30 cellular contexts compared by ENCODE assay signal in genomic region chr2:131054488-131054887, GRCh38.
"Had no signal": no experiment of that assay in that cellular context is flagged by ENCODE, and none has a peak within 500 bp of the region (broad histone marks: within the 10 kb centered on the region; RNA-seq: fewer than 3 reads in every experiment).

No MANE protein-coding gene starts in this region.

- H3K27me3 ChIP-seq: neural progenitor cell, ovary, right lobe of liver, spleen, suprapubic skin, testis, tibial artery, transverse colon, upper lobe of right lung, uterus had no signal

- H3K4me2 ChIP-seq: neural progenitor cell, smooth muscle cell had no signal

- H3K27ac Mint-ChIP-seq: nephron, neural progenitor cell, type B pancreatic cell had no signal

- H3K36me3 ChIP-seq: ovary, uterus had no signal

- H3K9me3 ChIP-seq: ovary, psoas muscle, right lobe of liver, spleen, suprapubic skin, testis, tibial artery, transverse colon, upper lobe of right lung, uterus had no signal

- H3K4me1 Mint-ChIP-seq: stimulated activated memory B cell treated with anti-CD40 and anti-IgM and Interleukin-4, amounts not matched to agents 10 μg/mL and 1 μg/mL and 100 μg/mL, for 72 hours had no signal

- DNase-seq: natural killer cell; occipital lobe; ovary; psoas muscle; right cardiac atrium; right lobe of liver; spleen; stimulated activated CD4-positive, alpha-beta T cell treated with anti-CD3 and anti-CD28 coated beads, Interleukin-12 subunit alpha, Interleukin-12 subunit beta, amount 100 ng/mL, for 4 hours; stimulated activated CD4-positive, alpha-beta T cell treated with anti-CD3 and anti-CD28 coated beads, Interleukin-1b, Interleukin-23, amount 100 ng/mL, for 48 hours; stimulated activated CD4-positive, alpha-beta T cell treated with anti-CD3 and anti-CD28 coated beads, Interleukin-4, amount 100 ng/mL, for 1 hour; stimulated activated CD4-positive, alpha-beta T cell treated with anti-CD3 and anti-CD28 coated beads, Interleukin-4, amount 100 ng/mL, for 4 hours; stimulated activated CD8-positive, alpha-beta memory T cell treated with anti-CD3 and anti-CD28 coated beads, Interleukin-4, amount 100 ng/mL, for 48 hours; stimulated activated naive CD4-positive, alpha-beta T cell; stimulated activated naive CD8-positive, alpha-beta T cell treated with anti-CD3 and anti-CD28 coated beads, Interleukin-15, amount 100 ng/mL, for 72 hours; stimulated activated naive CD8-positive, alpha-beta T cell treated with anti-CD3 and anti-CD28 coated beads, Interleukin-15, Interleukin-2, amounts not matched to agents 100 U/mL and 50 U/mL, for 24 hours; substantia nigra; testis; tibial artery; transverse colon; upper lobe of right lung; uterus had no signal

- ATAC-seq: stimulated activated memory B cell treated with anti-CD40 and anti-IgM and Interleukin-4, amounts not matched to agents 10 μg/mL and 1 μg/mL and 100 μg/mL, for 72 hours had no signal

- H3K4me1 ChIP-seq: neural progenitor cell, right lobe of liver, upper lobe of right lung had no signal

- H3K9ac ChIP-seq: neural progenitor cell, parathyroid adenoma had no signal

- H3K4me3 ChIP-seq: neural progenitor cell, ovary, psoas muscle, right lobe of liver, skin epidermis, smooth muscle cell, spleen, suprapubic skin, testis, tibial artery, transverse colon, upper lobe of right lung, uterus had no signal

- H2AFZ ChIP-seq: neural progenitor cell, parathyroid adenoma had no signal

- H3K27me3 Mint-ChIP-seq: progenitor cell of endocrine pancreas; stimulated activated memory B cell treated with anti-CD40 and anti-IgM and Interleukin-4, amounts not matched to agents 10 μg/mL and 1 μg/mL and 100 μg/mL, for 72 hours; stimulated activated naive CD8-positive, alpha-beta T cell treated with anti-CD3 and anti-CD28 coated beads, Interleukin-15, amount 100 ng/mL, for 72 hours; type B pancreatic cell had no signal

- H3K27ac ChIP-seq: neural progenitor cell, ovary, parathyroid adenoma, right lobe of liver, skin epidermis, spleen, suprapubic skin, tibial artery, transverse colon, upper lobe of right lung, uterus had no signal

- H3K9me3 Mint-ChIP-seq: natural killer cell; nephron; neural progenitor cell; stimulated activated memory B cell treated with anti-CD40 and anti-IgM and Interleukin-4, amounts not matched to agents 10 μg/mL and 1 μg/mL and 100 μg/mL, for 72 hours; stimulated activated naive CD8-positive, alpha-beta T cell treated with anti-CD3 and anti-CD28 coated beads, Interleukin-15, amount 100 ng/mL, for 72 hours; type B pancreatic cell had no signal

- H3K4me3 Mint-ChIP-seq: natural killer cell; nephron; neural progenitor cell; stimulated activated memory B cell treated with anti-CD40 and anti-IgM and Interleukin-4, amounts not matched to agents 10 μg/mL and 1 μg/mL and 100 μg/mL, for 72 hours; stimulated activated naive CD8-positive, alpha-beta T cell treated with anti-CD3 and anti-CD28 coated beads, Interleukin-15, amount 100 ng/mL, for 72 hours; type B pancreatic cell had no signal
